Comparison of ENCODE assay signal across 26 cellular contexts in the genomic region with DNA sequence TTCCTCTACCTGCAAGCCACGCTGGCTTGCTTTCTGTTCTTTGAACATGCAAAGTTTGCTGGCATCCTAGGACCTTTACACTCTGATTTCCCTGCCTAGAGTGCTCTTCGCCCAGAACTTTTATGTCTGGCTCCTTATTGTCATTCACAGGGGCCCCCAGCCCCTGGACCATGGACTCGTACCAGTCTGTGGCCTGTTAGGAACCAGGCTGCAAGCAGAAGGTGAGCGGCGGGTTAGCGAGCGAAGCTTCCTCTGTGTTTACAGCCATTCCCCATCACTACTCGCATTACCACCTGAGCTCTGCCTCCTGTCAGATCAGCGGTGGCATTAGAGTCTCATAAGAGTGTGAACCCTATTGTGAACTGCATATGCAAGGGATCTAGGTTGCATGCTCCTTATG.
"Had no signal": no experiment of that assay in that cellular context is flagged by ENCODE, and none has a peak within 500 bp of the region (broad histone marks: within the 10 kb centered on the region; RNA-seq: fewer than 3 reads in every experiment).

No MANE protein-coding gene starts in this region.

- FAIRE-seq: urothelium cell line had no signal

- H3K9me3 ChIP-seq: stomach, suprapubic skin, testis, thoracic aorta, thyroid gland, tibial artery, tibial nerve, transverse colon, upper lobe of left lung, upper lobe of right lung, uterus, vagina had no signal

- H3K4me3 ChIP-seq: stomach, suprapubic skin, testis, thoracic aorta, thyroid gland, tibial artery, tibial nerve, transverse colon, upper lobe of left lung, upper lobe of right lung, uterus, vagina had no signal

- H3K4me1 ChIP-seq: stomach, suprapubic skin, testis, thyroid gland, tibial artery, tibial nerve, transverse colon, upper lobe of left lung, upper lobe of right lung, uterus, vagina had no signal

- H3K27me3 ChIP-seq: stomach, suprapubic skin, testis, thyroid gland, tibial artery, tibial nerve, transverse colon, upper lobe of left lung, upper lobe of right lung, uterus, vagina had no signal

- ATAC-seq: stimulated activated effector memory CD8-positive, alpha-beta T cell treated with anti-CD3 and anti-CD28 coated beads, Interleukin-12 subunit alpha, Interleukin-12 subunit beta, amount 100 ng/mL, for 72 hours; stimulated activated memory B cell treated with anti-CD40 and anti-IgM and Interleukin-4, amounts not matched to agents 10 μg/mL and 1 μg/mL and 100 μg/mL, for 72 hours; stimulated activated naive B cell treated with anti-CD40 and anti-IgM and Interleukin-4, amounts not matched to agents 10 μg/mL and 1 μg/mL and 100 μg/mL, for 72 hours; stimulated activated naive CD8-positive, alpha-beta T cell treated with anti-CD3 and anti-CD28 coated beads, Interleukin-15, amount 100 ng/mL, for 72 hours; stimulated activated naive CD8-positive, alpha-beta T cell treated with anti-CD3 and anti-CD28 coated beads, Interleukin-15, Interleukin-2, amounts not matched to agents 100 U/mL and 50 U/mL, for 24 hours; upper lobe of right lung had no signal

- DNase-seq: stimulated activated CD4-positive, alpha-beta T cell treated with anti-CD3 and anti-CD28 coated beads, Interleukin-2, amount 100 ng/mL, for 48 hours; stimulated activated CD4-positive, alpha-beta T cell treated with anti-CD3 and anti-CD28 coated beads, Interleukin-4, amount 100 ng/mL, for 1 hour; stimulated activated CD4-positive, alpha-beta T cell treated with anti-CD3 and anti-CD28 coated beads, Interleukin-4, amount 100 ng/mL, for 24 hours; stimulated activated CD4-positive, alpha-beta T cell treated with anti-CD3 and anti-CD28 coated beads, Interleukin-4, amount 100 ng/mL, for 4 hours; stimulated activated CD8-positive, alpha-beta memory T cell treated with anti-CD3 and anti-CD28 coated beads, Interleukin-4, amount 100 ng/mL, for 48 hours; stimulated activated naive B cell treated with anti-CD40 and anti-IgM and Interleukin-4, amounts not matched to agents 10 μg/mL and 1 μg/mL and 100 μg/mL, for 72 hours; stimulated activated naive CD4-positive, alpha-beta T cell; stimulated activated naive CD4-positive, alpha-beta T cell treated with Interleukin-2 at 50 U/mL for 16 hours; stimulated activated naive CD8-positive, alpha-beta T cell treated with anti-CD3 and anti-CD28 coated beads, Interleukin-15, amount 100 ng/mL, for 72 hours; stimulated activated naive CD8-positive, alpha-beta T cell treated with anti-CD3 and anti-CD28 coated beads, Interleukin-15, Interleukin-2, amounts not matched to agents 100 U/mL and 50 U/mL, for 24 hours; stomach; substantia nigra; testis; thyroid gland; tibial artery; transverse colon; upper lobe of left lung; upper lobe of right lung; uterus had no signal

- H3K36me3 ChIP-seq: thoracic aorta, thyroid gland, transverse colon, uterus, vagina had no signal

- H3K27ac ChIP-seq: stomach, suprapubic skin, testis, thoracic aorta, thyroid gland, tibial artery, tibial nerve, transverse colon, upper lobe of left lung, upper lobe of right lung, uterus, vagina had no signal
